In the genomic region with DNA sequence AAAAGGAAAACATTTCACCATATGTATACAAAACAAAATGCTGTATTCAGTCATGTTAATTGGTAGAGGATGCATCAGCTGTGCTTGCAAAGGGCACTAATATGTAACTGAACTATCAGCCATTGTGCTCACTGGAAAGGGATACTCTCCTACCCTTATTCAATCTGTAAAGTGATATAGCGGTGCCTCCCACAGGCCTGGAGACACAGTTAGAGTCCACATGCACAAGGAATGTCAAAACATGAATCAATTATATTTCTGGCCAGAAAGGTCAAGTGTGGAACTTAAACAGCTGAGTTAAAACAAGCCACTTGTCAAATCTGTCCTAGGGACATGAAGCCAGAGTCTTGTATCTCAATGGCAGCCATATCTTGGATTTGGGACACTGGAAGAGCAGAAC, we compare ENCODE assay signal across 24 cellular contexts.
DNase-seq lines count a peak whose midpoint lies in the region; ATAC-seq and TF ChIP-seq lines count a peak whose summit lies in the region.
"Had no signal": no experiment of that assay in that cellular context is flagged by ENCODE, and none has a peak within 500 bp of the region (broad histone marks: within the 10 kb centered on the region; RNA-seq: fewer than 3 reads in every experiment).

No MANE protein-coding gene starts in this region.

- H3K27me3 ChIP-seq in WERI-Rb-1 (ENCODE audit: insufficient read depth, low read depth, severe bottlenecking) (no peaks in the 10 kb centered on the region), testis (no peaks in the 10 kb centered on the region), PC-9 (ENCODE audit: insufficient read depth, low read depth) (no peaks in the 10 kb centered on the region)
- H3K27me3 ChIP-seq: gastroesophageal sphincter had no signal

- H3K9me2 ChIP-seq in PC-9 (ENCODE audit: insufficient read depth), result no peaks in the 10 kb centered on the region

- DNase-seq in DMS 273 (lab: John Stamatoyannopoulos, UW; ENCODE audit: unreplicated experiment), result peak; percentile 26
- DNase-seq in DMS 273 treated with DMSO at 0.1 percent for 48 hours (lab: John Stamatoyannopoulos, UW), result no peak
- peak; percentile 25 to 64 for DNase-seq in NCI-H524 (lab: John Stamatoyannopoulos, UW)
- peak; percentile 9 for DNase-seq in WERI-Rb-1
- DNase-seq in left kidney (ENCODE audit: low read depth, low spot score), result peak; percentile 91
- no peak for DNase-seq in testis
- DNase-seq in left cardiac atrium, result no peak
- no peak for DNase-seq in PC-9
- DNase-seq: 8988T; activated T-cell treated with anti-CD3 and anti-CD28 coated beads for 4 hours; aorta; central memory CD4-positive, alpha-beta T cell; hippocampal formation; IMR-90; midbrain; naive thymus-derived CD4-positive, alpha-beta T cell; NCI-H1694 treated with DMSO at 0.1 percent for 48 hours; NCI-H2227 treated with DMSO at 0.1 percent for 48 hours; occipital lobe; stimulated activated CD4-positive, alpha-beta T cell treated with anti-CD3 and anti-CD28 coated beads, Interleukin-4, amount 100 ng/mL, for 4 hours had no signal

- intact Hi-C loops in testis (cut with DNase I; ENCODE audit: low total_unique reads) (no loop called here), left cardiac atrium (cut with DNase I) (no loop called here), PC-9 (cut with micrococcal nuclease; ENCODE audit: unreplicated experiment) (no loop called here)

- H2AFZ ChIP-seq in PC-9, result no peak overlapping the region

- no peak for TF ChIP-seq POLR2A in testis (IDR thresholded peaks at IDR 0.05)

- CTCF ChIA-PET in PC-9 (lab: Charles Lee), result no interaction called here

- BruUV-seq in PC-9 (replicated peaks; lab: Mats Ljungman, UMichigan), result no TSS peak

- no peaks in the 10 kb centered on the region for H3F3A ChIP-seq in PC-9 (ENCODE audit: insufficient read depth, low read depth)

- no peak for TF ChIP-seq CTCF in WERI-Rb-1 (IDR thresholded peaks at IDR 0.05; ENCODE audit: low read depth, low read length)
- TF ChIP-seq CTCF in testis (IDR thresholded peaks at IDR 0.05), result no peak
- no peak for TF ChIP-seq CTCF in PC-9 (conservative IDR thresholded peaks at IDR 0.05)

- 72 to 80% methylated on average over 1 of the region's 1 CpG for WGBS in testis, 2 donors

- no peaks in the 10 kb centered on the region for H3K36me3 ChIP-seq in WERI-Rb-1
- H3K36me3 ChIP-seq in testis (ENCODE audit: low read depth, missing control alignments), result no peaks in the 10 kb centered on the region
- H3K36me3 ChIP-seq in PC-9 (ENCODE audit: low read depth), result no peaks in the 10 kb centered on the region
- H3K36me3 ChIP-seq: gastroesophageal sphincter, HAP-1 had no signal

- H3K4me1 ChIP-seq in testis, result no peaks in the 10 kb centered on the region
- no peaks in the 10 kb centered on the region for H3K4me1 ChIP-seq in PC-9 (replicated peaks; ENCODE audit: insufficient read depth)
- H3K4me1 ChIP-seq: gastroesophageal sphincter, HAP-1 had no signal

- no peak for ATAC-seq in left cardiac atrium
- ATAC-seq: gastroesophageal sphincter; naive thymus-derived CD4-positive, alpha-beta T cell; stimulated activated memory B cell treated with anti-CD40 and anti-IgM and Interleukin-4, amounts not matched to agents 10 μg/mL and 1 μg/mL and 100 μg/mL, for 72 hours had no signal

- H4K20me1 ChIP-seq in PC-9 (ENCODE audit: insufficient read depth), result no peaks in the 10 kb centered on the region

- no peak overlapping the region for H3K4me3 ChIP-seq in WERI-Rb-1 (ENCODE audit: low read depth, low read length)
- H3K4me3 ChIP-seq in testis, result no peak overlapping the region
- H3K4me3 ChIP-seq in PC-9, result no peak overlapping the region
- H3K4me3 ChIP-seq: gastroesophageal sphincter, HAP-1, SK-N-MC had no signal

- H3K9me3 ChIP-seq in WERI-Rb-1 (ENCODE audit: severe bottlenecking) (no peaks in the 10 kb centered on the region), testis (no peaks in the 10 kb centered on the region), PC-9 (ENCODE audit: insufficient read depth, low read depth) (no peaks in the 10 kb centered on the region)
- H3K9me3 ChIP-seq: gastroesophageal sphincter, HAP-1 had no signal

- H3K4me2 ChIP-seq in PC-9, result no peak overlapping the region

- no peak overlapping the region for H3K27ac ChIP-seq in WERI-Rb-1
- no peak overlapping the region for H3K27ac ChIP-seq in testis
- no peak overlapping the region for H3K27ac ChIP-seq in PC-9
- H3K27ac ChIP-seq: gastroesophageal sphincter, SK-N-MC had no signal

- no peaks in the 10 kb centered on the region for H3K79me2 ChIP-seq in PC-9 (ENCODE audit: low read depth)

- POLR2A ChIA-PET in PC-9 (lab: Charles Lee; ENCODE audit: unreplicated experiment), result no interaction called here

Comparison
In these comparisons a context has a peak if more than half of its experiments do, and no peak if none do; other contexts are left out.
1. DNase-seq: peak in DMS 273 (single experiment), NCI-H524 (2 of 2), WERI-Rb-1 (single experiment) and left kidney (single experiment); none in DMS 273 treated with DMSO at 0.1 percent for 48 hours (single experiment), testis (single experiment), left cardiac atrium (single experiment) and PC-9 (0 of 2).